Comparison of ENCODE assay signal across 1 cellular context in the genomic region with DNA sequence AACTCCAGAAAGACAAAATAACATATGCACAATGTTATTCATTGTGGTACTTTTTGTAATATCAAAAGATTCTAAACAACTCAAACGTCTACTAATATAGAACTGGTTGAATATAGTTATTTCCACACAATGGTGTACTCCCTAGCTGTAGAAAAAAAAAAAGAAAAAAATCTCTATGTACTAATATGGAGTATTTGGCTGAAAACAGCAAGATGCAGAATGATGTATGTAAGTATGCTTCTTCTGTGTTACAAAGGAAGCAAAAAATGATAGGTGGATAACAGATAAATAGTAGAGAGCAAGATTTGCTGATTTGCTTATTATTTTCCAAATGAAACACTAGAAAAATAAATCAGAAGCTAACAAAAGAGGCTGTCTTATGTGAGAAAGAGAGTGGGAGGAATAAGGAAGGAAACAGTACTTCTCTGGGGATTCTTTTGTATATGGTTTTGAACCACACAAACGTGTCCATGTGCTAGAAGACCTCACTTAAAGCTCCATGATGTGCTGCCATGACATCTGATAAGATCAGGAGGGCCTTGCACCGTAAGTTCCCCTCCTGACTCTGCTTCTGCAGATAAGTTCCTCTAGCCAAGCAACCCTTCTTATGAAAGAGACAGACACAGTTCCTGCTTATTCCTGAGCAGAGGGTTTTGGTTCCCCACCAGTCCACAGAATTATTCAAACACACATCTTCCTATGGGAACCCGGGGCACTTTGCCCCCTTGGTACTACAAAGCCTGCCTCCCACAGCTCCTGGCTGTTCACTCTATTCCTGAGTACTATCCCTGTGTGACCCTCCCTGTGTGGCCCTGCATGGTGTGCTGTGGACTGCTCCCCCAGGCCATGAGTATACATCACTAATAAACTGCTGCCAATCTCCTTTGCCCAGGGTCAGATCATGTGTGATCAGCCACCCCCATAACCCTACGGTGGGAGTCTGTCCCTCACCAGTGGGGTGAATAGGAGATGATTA.
TF ChIP-seq lines count a peak whose summit lies in the region.

No MANE protein-coding gene starts in this region.

TF ChIP-seq in K562, 482 proteins besides CTCF, POLR2A, EP300 and RAD21 (continued from another document and continues in another):
- TF ChIP-seq ATF4 (CRISPR knock-in tag; IDR thresholded peaks at IDR 0.05) (peak; percentile 36; the same call in 1 of the 2 replicates), RBBP5 (IDR thresholded peaks at IDR 0.05; ENCODE audit: borderline replicate concordance, insufficient read depth, low read length, poor library complexity, severe bottlenecking) (peak; percentile 90), RFX1 (IDR thresholded peaks at IDR 0.05) (peak; percentile 45; the same call in 1 of the 2 replicates), GATAD2B (IDR thresholded peaks at IDR 0.05; ENCODE audit: borderline replicate concordance) (peak; percentile 44), FOSL1 (tag; conservative IDR thresholded peaks at IDR 0.05) (peak; percentile 40; the same call in 1 of the 2 replicates), ATF1 (CRISPR knock-in tag; IDR thresholded peaks at IDR 0.05) (no peak), ATF1 (tag; IDR thresholded peaks at IDR 0.05) (peak; percentile 60), NBN (IDR thresholded peaks at IDR 0.05; ENCODE audit: low read depth) (peak; percentile 79; the same call in 1 of the 2 replicates), ATF7 (IDR thresholded peaks at IDR 0.05) (peak; percentile 73), HOXB6 (CRISPR knock-in tag; IDR thresholded peaks at IDR 0.05; ENCODE audit: borderline replicate concordance) (no peak), DDX20 (tag; IDR thresholded peaks at IDR 0.05; ENCODE audit: low read depth) (no peak; the same call in 1 of the 2 replicates), SRSF7 (optimal IDR thresholded peaks at IDR 0.05; ENCODE audit: low read depth, low read length) (no peak), ZNF174 (CRISPR knock-in tag; IDR thresholded peaks at IDR 0.05) (peak; percentile 64; the same call in 1 of the 2 replicates), ZNF217 (CRISPR knock-in tag; IDR thresholded peaks at IDR 0.05) (no peak), NEUROD1 (IDR thresholded peaks at IDR 0.05; ENCODE audit: borderline replicate concordance, low read depth, low read length, partially characterized antibody) (peak; percentile 68), ZNF354B (CRISPR knock-in tag; IDR thresholded peaks at IDR 0.05) (no peak), NONO (IDR thresholded peaks at IDR 0.05; ENCODE audit: low read depth in 2 of 2, low read length in 1 of 2) (0 out of 4 replicates have a peak, but pooled peaks of 1 of the 2 experiments have one; percentile 30), GABPA (tag; conservative IDR thresholded peaks at IDR 0.05; ENCODE audit: low read depth) (peak; percentile 55; the same call in 1 of the 2 replicates), NFATC3 (IDR thresholded peaks at IDR 0.05) (no peak), ZBTB1 (CRISPR knock-in tag; IDR thresholded peaks at IDR 0.05; ENCODE audit: borderline replicate concordance, low read depth) (no peak), CEBPG (CRISPR knock-in tag; IDR thresholded peaks at IDR 0.05) (no peak), CEBPG (tag; conservative IDR thresholded peaks at IDR 0.05 in 1 of 2, IDR thresholded peaks at IDR 0.05 in 1 of 2) (peak in 1 of 2 experiments; percentile 41; a peak in 1 of 4 replicates), TOE1 (IDR thresholded peaks at IDR 0.05; ENCODE audit: borderline replicate concordance) (peak; percentile 63; the same call in 1 of the 2 replicates), TOE1 (CRISPR knock-in tag; IDR thresholded peaks at IDR 0.05; ENCODE audit: borderline replicate concordance, low read depth) (no peak), ZBTB49 (CRISPR knock-in tag; IDR thresholded peaks at IDR 0.05; ENCODE audit: borderline replicate concordance) (no peak), SNAPC5 (CRISPR knock-in tag; IDR thresholded peaks at IDR 0.05) (no peak), HNRNPL (IDR thresholded peaks at IDR 0.05; ENCODE audit: low read depth, low read length) (no peak), ZNF444 (CRISPR knock-in tag; IDR thresholded peaks at IDR 0.05) (no peak), NFXL1 (CRISPR knock-in tag; IDR thresholded peaks at IDR 0.05) (peak; percentile 69; the same call in 1 of the 2 replicates), NR2C2 (CRISPR knock-in tag; IDR thresholded peaks at IDR 0.05) (no peak), NR2C2 (tag; IDR thresholded peaks at IDR 0.05) (peak; percentile 79), CXXC5 (CRISPR knock-in tag; IDR thresholded peaks at IDR 0.05) (peak; percentile 93), TEAD4 (IDR thresholded peaks at IDR 0.05; ENCODE audit: low read length) (peak; percentile 79; the same call in 1 of the 2 replicates), TEAD4 (CRISPR knock-in tag; IDR thresholded peaks at IDR 0.05; ENCODE audit: borderline replicate concordance) (no peak), RNF2 (IDR thresholded peaks at IDR 0.05) (peak; percentile 92; the same call in 1 of the 2 replicates), ZNF583 (CRISPR knock-in tag; IDR thresholded peaks at IDR 0.05) (peak; percentile 57; the same call in 1 of the 2 replicates), CBX3 (IDR thresholded peaks at IDR 0.05; ENCODE audit: borderline replicate concordance in 1 of 2, low read length in 2 of 2) (peak in 1 of 2 experiments; percentile 89; a peak in 1 of 3 replicates), NCOR1 (IDR thresholded peaks at IDR 0.05) (peak; percentile 52), AFF4 (CRISPR knock-in tag; IDR thresholded peaks at IDR 0.05) (no peak; the same call in 1 of the 2 replicates), ELF2 (CRISPR knock-in tag; IDR thresholded peaks at IDR 0.05) (peak; percentile 65), SMARCA4 (IDR thresholded peaks at IDR 0.05) (peak; percentile 91), POLR3G (IDR thresholded peaks at IDR 0.05; ENCODE audit: extremely low read depth, insufficient read length, insufficient replicate concordance) (no peak), NCOA4 (IDR thresholded peaks at IDR 0.05; ENCODE audit: partially characterized antibody) (no peak), POLR2AphosphoS2 (IDR thresholded peaks at IDR 0.05; ENCODE audit: low read length) (no peak), MYC (IDR thresholded peaks at IDR 0.05; ENCODE audit: low read depth, low read length) (peak; percentile 96), MYC (CRISPR knock-in tag; IDR thresholded peaks at IDR 0.05; ENCODE audit: borderline replicate concordance, low read depth) (peak; percentile 71; the same call in 1 of the 2 replicates), FOXM1 (IDR thresholded peaks at IDR 0.05; ENCODE audit: low read depth) (peak; percentile 73; the same call in 1 of the 2 replicates), FOXM1 (CRISPR knock-in tag; IDR thresholded peaks at IDR 0.05; ENCODE audit: low read depth) (no peak)
- TF ChIP-seq, protein P1, sequence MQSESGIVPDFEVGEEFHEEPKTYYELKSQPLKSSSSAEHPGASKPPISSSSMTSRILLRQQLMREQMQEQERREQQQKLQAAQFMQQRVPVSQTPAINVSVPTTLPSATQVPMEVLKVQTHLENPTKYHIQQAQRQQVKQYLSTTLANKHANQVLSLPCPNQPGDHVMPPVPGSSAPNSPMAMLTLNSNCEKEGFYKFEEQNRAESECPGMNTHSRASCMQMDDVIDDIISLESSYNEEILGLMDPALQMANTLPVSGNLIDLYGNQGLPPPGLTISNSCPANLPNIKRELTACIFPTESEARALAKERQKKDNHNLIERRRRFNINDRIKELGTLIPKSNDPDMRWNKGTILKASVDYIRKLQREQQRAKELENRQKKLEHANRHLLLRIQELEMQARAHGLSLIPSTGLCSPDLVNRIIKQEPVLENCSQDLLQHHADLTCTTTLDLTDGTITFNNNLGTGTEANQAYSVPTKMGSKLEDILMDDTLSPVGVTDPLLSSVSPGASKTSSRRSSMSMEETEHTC (IDR thresholded peaks at IDR 0.05): no peak
- TF ChIP-seq, protein P2, sequence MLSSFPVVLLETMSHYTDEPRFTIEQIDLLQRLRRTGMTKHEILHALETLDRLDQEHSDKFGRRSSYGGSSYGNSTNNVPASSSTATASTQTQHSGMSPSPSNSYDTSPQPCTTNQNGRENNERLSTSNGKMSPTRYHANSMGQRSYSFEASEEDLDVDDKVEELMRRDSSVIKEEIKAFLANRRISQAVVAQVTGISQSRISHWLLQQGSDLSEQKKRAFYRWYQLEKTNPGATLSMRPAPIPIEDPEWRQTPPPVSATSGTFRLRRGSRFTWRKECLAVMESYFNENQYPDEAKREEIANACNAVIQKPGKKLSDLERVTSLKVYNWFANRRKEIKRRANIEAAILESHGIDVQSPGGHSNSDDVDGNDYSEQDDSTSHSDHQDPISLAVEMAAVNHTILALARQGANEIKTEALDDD (IDR thresholded peaks at IDR 0.05): no peak
- TF ChIP-seq, protein P3, sequence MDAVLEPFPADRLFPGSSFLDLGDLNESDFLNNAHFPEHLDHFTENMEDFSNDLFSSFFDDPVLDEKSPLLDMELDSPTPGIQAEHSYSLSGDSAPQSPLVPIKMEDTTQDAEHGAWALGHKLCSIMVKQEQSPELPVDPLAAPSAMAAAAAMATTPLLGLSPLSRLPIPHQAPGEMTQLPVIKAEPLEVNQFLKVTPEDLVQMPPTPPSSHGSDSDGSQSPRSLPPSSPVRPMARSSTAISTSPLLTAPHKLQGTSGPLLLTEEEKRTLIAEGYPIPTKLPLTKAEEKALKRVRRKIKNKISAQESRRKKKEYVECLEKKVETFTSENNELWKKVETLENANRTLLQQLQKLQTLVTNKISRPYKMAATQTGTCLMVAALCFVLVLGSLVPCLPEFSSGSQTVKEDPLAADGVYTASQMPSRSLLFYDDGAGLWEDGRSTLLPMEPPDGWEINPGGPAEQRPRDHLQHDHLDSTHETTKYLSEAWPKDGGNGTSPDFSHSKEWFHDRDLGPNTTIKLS (IDR thresholded peaks at IDR 0.05; ENCODE audit: borderline replicate concordance, low read depth): peak; percentile 63
- TF ChIP-seq, protein P4, sequence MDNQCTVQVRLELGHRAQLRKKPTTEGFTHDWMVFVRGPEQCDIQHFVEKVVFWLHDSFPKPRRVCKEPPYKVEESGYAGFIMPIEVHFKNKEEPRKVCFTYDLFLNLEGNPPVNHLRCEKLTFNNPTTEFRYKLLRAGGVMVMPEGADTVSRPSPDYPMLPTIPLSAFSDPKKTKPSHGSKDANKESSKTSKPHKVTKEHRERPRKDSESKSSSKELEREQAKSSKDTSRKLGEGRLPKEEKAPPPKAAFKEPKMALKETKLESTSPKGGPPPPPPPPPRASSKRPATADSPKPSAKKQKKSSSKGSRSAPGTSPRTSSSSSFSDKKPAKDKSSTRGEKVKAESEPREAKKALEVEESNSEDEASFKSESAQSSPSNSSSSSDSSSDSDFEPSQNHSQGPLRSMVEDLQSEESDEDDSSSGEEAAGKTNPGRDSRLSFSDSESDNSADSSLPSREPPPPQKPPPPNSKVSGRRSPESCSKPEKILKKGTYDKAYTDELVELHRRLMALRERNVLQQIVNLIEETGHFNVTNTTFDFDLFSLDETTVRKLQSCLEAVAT (IDR thresholded peaks at IDR 0.05): peak in 1 of 2 experiments; percentile 69; a peak in 1 of 4 replicates
